In the genomic region with DNA sequence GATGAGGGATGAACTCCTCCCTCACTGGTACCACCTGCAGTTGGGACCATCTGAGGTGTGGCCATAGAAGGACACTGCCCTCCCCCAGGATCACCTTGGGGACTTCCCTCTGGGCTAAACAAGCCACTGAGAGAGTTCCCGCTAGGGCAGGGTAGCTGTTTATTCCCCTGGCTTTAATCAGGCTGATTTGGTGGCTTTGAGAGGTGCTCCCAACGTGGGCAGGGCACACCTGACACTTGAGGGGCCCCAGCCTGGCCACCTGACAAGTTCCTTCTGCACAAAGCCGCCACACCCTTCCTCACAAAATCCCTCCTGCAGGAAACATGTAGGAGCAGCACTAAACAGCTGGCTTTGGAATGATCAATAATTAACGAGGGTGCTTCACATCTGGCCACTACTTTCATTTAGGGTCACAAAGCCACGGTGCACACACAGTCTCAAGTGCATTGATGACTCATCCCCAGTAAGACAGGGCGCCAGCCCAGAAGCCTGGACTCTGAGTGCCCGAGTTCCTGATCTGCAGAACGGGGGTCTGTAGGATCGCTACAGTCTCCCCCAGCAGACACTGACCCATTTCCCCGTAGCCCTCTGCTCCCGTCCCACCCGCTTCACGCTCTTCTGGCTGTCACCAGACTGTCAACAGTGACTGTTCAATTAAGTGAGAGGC, we compare ENCODE assay signal across 10 cellular contexts.
DNase-seq lines count a peak whose midpoint lies in the region; ATAC-seq and TF ChIP-seq lines count a peak whose summit lies in the region.
"Had no signal": no experiment of that assay in that cellular context is flagged by ENCODE, and none has a peak within 500 bp of the region (broad histone marks: within the 10 kb centered on the region; RNA-seq: fewer than 3 reads in every experiment).

No MANE protein-coding gene starts in this region.

- H3K4me2 ChIP-seq in hepatocyte = peak overlapping the region; percentile 43

- H3K27me3 Mint-ChIP-seq in effector memory CD8-positive, alpha-beta T cell = no peaks in the 10 kb centered on the region

- H3K9me2 ChIP-seq in hepatocyte (replicated peaks; ENCODE audit: insufficient read depth) = no peaks in the 10 kb centered on the region

- no peak for TF ChIP-seq CTCF in RWPE2 (IDR thresholded peaks at IDR 0.05; ENCODE audit: poor library complexity, severe bottlenecking)
- TF ChIP-seq CTCF in hepatocyte (IDR thresholded peaks at IDR 0.05; ENCODE audit: poor library complexity) = no peak
- TF ChIP-seq CTCF in tibial artery (IDR thresholded peaks at IDR 0.05) = no peak
- no peak for TF ChIP-seq CTCF in foreskin keratinocyte (conservative IDR thresholded peaks at IDR 0.05)

- H3K27ac Mint-ChIP-seq in effector memory CD8-positive, alpha-beta T cell = no peak overlapping the region

- DNase-seq in NOMO-1 treated with DMSO at 0.1 percent for 48 hours (lab: John Stamatoyannopoulos, UW; ENCODE audit: unreplicated experiment) (peak; percentile 31), NOMO-1 treated with dmso at 0.1 percent for 144 hours (lab: John Stamatoyannopoulos, UW; ENCODE audit: unreplicated experiment) (no peak), RWPE2 (ENCODE audit: low spot score) (peak; percentile 64), hepatocyte (ENCODE audit: low spot score) (peak; percentile 61), tibial artery (peak; percentile 67 to 81), foreskin keratinocyte (no peak), Kasumi-1 (lab: John Stamatoyannopoulos, UW) (no peak)
- DNase-seq in effector memory CD8-positive, alpha-beta T cell = no peak
- DNase-seq: activated CD8-positive, alpha-beta memory T cell treated with anti-CD3 and anti-CD28 coated beads for 24 hours; effector CD8-positive, alpha-beta T cell had no signal

- H3K36me3 Mint-ChIP-seq in effector memory CD8-positive, alpha-beta T cell (ENCODE audit: insufficient read depth) = no peaks in the 10 kb centered on the region

- intact Hi-C loops in tibial artery (cut with DNase I; ENCODE audit: low total_unique reads) = no loop called here

- H3K9me3 Mint-ChIP-seq in effector memory CD8-positive, alpha-beta T cell = no peaks in the 10 kb centered on the region

- H4K20me1 ChIP-seq in hepatocyte (ENCODE audit: insufficient read depth, poor library complexity, severe bottlenecking) = no peaks in the 10 kb centered on the region

- peaks cover 18 to 28% of the 10 kb centered on the region in 2 donors for H3K4me1 Mint-ChIP-seq in effector memory CD8-positive, alpha-beta T cell (ENCODE audit: low read depth in 2 of 2)

- 63% methylated on average over 13 of the region's 13 CpGs for WGBS in hepatocyte (ENCODE audit: low lambda C conversion rate, missing lambda C conversion rate)

- H3K27ac ChIP-seq in RWPE2 (ENCODE audit: poor library complexity, severe bottlenecking) (no peak overlapping the region), hepatocyte (no peak overlapping the region), tibial artery (peak overlapping the region; percentile 62 to 75), foreskin keratinocyte (no peak overlapping the region)

- ATAC-seq in RWPE2 (ENCODE audit: low read depth) = peak; percentile 69
- no peak for ATAC-seq in foreskin keratinocyte
- ATAC-seq in effector memory CD8-positive, alpha-beta T cell (replicated peaks) = no peak

- H3K27me3 ChIP-seq in RWPE2 (ENCODE audit: insufficient read depth, poor library complexity, severe bottlenecking) (no peaks in the 10 kb centered on the region), hepatocyte (no peaks in the 10 kb centered on the region), tibial artery (no peaks in the 10 kb centered on the region), foreskin keratinocyte (no peaks in the 10 kb centered on the region)

- H2AFZ ChIP-seq in hepatocyte = no peak overlapping the region

- H3K9me3 ChIP-seq in RWPE2 (ENCODE audit: severe bottlenecking) = no peaks in the 10 kb centered on the region
- no peaks in the 10 kb centered on the region for H3K9me3 ChIP-seq in hepatocyte (ENCODE audit: low read depth)
- H3K9me3 ChIP-seq in tibial artery = no peaks in the 10 kb centered on the region

- H3K4me3 Mint-ChIP-seq in effector memory CD8-positive, alpha-beta T cell = no peak overlapping the region

- H3K4me3 ChIP-seq in RWPE2 (ENCODE audit: severe bottlenecking) (no peak overlapping the region), hepatocyte (no peak overlapping the region), tibial artery (peak overlapping the region in 1 of 2 donors; percentile 2)

- H3K4me1 ChIP-seq in RWPE2 (ENCODE audit: insufficient read depth, poor library complexity, severe bottlenecking) (no peaks in the 10 kb centered on the region), hepatocyte (ENCODE audit: insufficient read depth) (peaks cover 4% of the 10 kb centered on the region), tibial artery (peaks cover 0 to 94% (median 60%) of the 10 kb centered on the region in 4 donors), foreskin keratinocyte (no peaks in the 10 kb centered on the region)

- H3K36me3 ChIP-seq in RWPE2 (ENCODE audit: low read depth) (no peaks in the 10 kb centered on the region), hepatocyte (replicated peaks; ENCODE audit: insufficient read depth, low read depth) (no peaks in the 10 kb centered on the region), tibial artery (no peaks in the 10 kb centered on the region)

- no peaks in the 10 kb centered on the region for H3K79me2 ChIP-seq in hepatocyte

Comparison
In these comparisons a context has a peak if more than half of its experiments do, and no peak if none do; other contexts are left out.
1. DNase-seq: peak in NOMO-1 treated with DMSO at 0.1 percent for 48 hours (single experiment), RWPE2 (single experiment), hepatocyte (single experiment) and tibial artery (2 of 2); none in NOMO-1 treated with dmso at 0.1 percent for 144 hours (single experiment), foreskin keratinocyte (0 of 2), effector memory CD8-positive, alpha-beta T cell (0 of 3) and Kasumi-1 (0 of 2).
2. H3K27ac ChIP-seq: peak in tibial artery (2 of 2); none in RWPE2 (single experiment), hepatocyte (single experiment) and foreskin keratinocyte (single experiment).